Comparison of ENCODE assay signal across 18 cellular contexts in genomic region chr3:123993818-123994217, GRCh38. TPM values are rescaled to one million over a fixed set of nuclear protein-coding genes. Genes with fewer than 3 reads are reported as not detected.
"Had no signal": no experiment of that assay in that cellular context is flagged by ENCODE, and none has a peak within 500 bp of the region (broad histone marks: within the 10 kb centered on the region; RNA-seq: fewer than 3 reads in every experiment).

No MANE protein-coding gene starts in this region.

- FAIRE-seq: pancreas had no signal

- DNase-seq: activated CD4-positive, alpha-beta memory T cell treated with anti-CD3 and anti-CD28 coated beads, Interleukin-2, amount 10 ng/mL, durations not matched to agents 7 days and 5 days; activated CD4-positive, alpha-beta T cell treated with anti-CD3 and anti-CD28 coated beads for 1 hour; activated gamma-delta T cell treated with Interleukin-2 at 50 U/mL for 16 hours; activated naive CD8-positive, alpha-beta T cell treated with anti-CD3 and anti-CD28 coated beads, Interleukin-2, amount 10 ng/mL, durations not matched to agents 7 days and 5 days; activated T-cell treated with anti-CD3 and anti-CD28 coated beads, Interleukin-2, amount 50 U/mL, for 72 hours; anterior cingulate cortex; endodermal cell; erythroblast; hypothalamus; pancreas; stimulated activated CD4-positive, alpha-beta T cell treated with anti-CD3 and anti-CD28 coated beads, Interleukin-4, amount 100 ng/mL, for 1 hour; stimulated activated CD8-positive, alpha-beta memory T cell treated with anti-CD3 and anti-CD28 coated beads, Interleukin-4, amount 100 ng/mL, for 48 hours; upper lobe of right lung had no signal

- H3K36me3 ChIP-seq: pancreas, upper lobe of right lung had no signal

- H3K27ac ChIP-seq: pancreas, upper lobe of right lung had no signal

- H3K4me3 ChIP-seq: pancreas, upper lobe of right lung had no signal

- H3K9me3 ChIP-seq: pancreas, upper lobe of right lung had no signal

- H3K27me3 ChIP-seq: pancreas, upper lobe of right lung had no signal

- H3K4me1 ChIP-seq: pancreas, upper lobe of right lung had no signal

- ATAC-seq: activated T-cell treated with anti-CD3 and anti-CD28 coated beads, Interleukin-2, amount 50 U/mL, for 72 hours; pancreas; upper lobe of right lung had no signal

RNA-seq across cellular contexts. Expression of gene ROPN1, which starts 1.9 kb away (rescaled TPM):
- total RNA-seq: activated CD4-positive, alpha-beta memory T cell treated with anti-CD3 and anti-CD28 coated beads, Interleukin-2, amount 10 ng/mL, durations not matched to agents 7 days and 5 days; activated naive CD8-positive, alpha-beta T cell treated with anti-CD3 and anti-CD28 coated beads, Interleukin-2, amount 10 ng/mL, durations not matched to agents 7 days and 5 days; activated T-cell treated with anti-CD3 and anti-CD28 coated beads, Interleukin-2, amount 50 U/mL, for 72 hours; chondrocyte; dermis microvascular lymphatic vessel endothelial cell; endodermal cell; glomerular endothelial cell; pancreas; renal cortical epithelial cell; temporal lobe; upper lobe of right lung had no signal
- polyA plus RNA-seq: pancreas had no signal
